1 cellular context compared by ENCODE assay signal in the genomic region with DNA sequence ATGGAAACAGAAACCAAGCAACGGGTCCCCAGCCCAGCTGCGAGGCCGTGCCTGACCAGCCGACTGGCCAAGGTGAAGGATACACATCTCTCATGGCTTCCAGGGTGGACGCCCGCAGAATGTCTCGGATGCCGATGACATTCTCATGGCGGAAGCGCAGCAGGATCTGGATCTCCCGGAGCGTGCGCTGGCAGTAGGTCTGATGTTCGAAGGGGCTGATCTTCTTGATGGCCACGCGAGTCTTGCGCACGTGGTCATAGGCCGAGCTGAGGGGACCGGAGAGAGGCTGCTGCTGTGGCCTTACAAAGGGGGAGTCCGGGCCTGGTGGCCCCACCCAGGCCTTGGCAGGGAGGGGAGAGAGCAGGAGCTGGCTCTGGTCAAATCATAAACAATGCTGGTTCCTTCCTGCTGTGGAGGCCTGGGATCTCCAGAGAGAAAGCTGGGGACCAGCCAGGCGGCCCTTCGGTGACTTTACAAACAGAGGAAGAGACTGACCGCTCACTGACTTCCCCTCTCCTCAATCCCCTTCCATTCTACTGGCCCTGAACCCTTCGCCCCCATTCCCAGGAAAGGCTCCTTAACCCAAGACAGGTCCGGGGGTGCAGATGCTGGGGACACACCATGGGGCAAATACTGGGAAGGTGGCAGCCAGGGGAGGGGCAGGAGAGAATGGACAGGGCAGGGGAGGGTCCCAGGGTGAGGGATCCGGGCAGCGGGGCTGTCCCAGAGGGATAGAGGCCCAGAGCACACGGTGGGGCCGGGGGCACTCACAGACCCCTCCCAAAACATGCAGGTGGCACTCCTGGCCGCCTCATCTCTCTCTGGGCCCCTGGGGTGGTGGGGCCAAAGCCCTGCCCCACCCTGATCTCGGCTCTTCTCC.
A peak's percentile ranks its signal among the peaks of the same experiment; 100 is the strongest.
TF ChIP-seq lines count a peak whose summit lies in the region.

No MANE protein-coding gene starts in this region.

TF ChIP-seq in HepG2, 621 proteins besides CTCF, POLR2A, EP300 and RAD21 (continued from another document and continues in another):
- 0 out of 2 replicates have a peak, but pooled peaks have one; percentile 13 for TF ChIP-seq ZNF160 (CRISPR knock-in tag; IDR thresholded peaks at IDR 0.05)
- no peak for TF ChIP-seq SMYD3 (CRISPR knock-in tag; IDR thresholded peaks at IDR 0.05)
- TF ChIP-seq, protein P1, sequence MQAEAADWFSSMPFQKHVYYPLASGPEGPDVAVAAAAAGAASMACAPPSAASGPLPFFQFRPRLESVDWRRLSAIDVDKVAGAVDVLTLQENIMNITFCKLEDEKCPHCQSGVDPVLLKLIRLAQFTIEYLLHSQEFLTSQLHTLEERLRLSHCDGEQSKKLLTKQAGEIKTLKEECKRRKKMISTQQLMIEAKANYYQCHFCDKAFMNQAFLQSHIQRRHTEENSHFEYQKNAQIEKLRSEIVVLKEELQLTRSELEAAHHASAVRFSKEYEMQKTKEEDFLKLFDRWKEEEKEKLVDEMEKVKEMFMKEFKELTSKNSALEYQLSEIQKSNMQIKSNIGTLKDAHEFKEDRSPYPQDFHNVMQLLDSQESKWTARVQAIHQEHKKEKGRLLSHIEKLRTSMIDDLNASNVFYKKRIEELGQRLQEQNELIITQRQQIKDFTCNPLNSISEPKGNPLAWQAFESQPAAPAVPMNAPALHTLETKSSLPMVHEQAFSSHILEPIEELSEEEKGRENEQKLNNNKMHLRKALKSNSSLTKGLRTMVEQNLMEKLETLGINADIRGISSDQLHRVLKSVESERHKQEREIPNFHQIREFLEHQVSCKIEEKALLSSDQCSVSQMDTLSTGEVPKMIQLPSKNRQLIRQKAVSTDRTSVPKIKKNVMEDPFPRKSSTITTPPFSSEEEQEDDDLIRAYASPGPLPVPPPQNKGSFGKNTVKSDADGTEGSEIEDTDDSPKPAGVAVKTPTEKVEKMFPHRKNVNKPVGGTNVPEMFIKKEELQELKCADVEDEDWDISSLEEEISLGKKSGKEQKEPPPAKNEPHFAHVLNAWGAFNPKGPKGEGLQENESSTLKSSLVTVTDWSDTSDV (CRISPR knock-in tag; IDR thresholded peaks at IDR 0.05) = no peak
- TF ChIP-seq, protein P2, sequence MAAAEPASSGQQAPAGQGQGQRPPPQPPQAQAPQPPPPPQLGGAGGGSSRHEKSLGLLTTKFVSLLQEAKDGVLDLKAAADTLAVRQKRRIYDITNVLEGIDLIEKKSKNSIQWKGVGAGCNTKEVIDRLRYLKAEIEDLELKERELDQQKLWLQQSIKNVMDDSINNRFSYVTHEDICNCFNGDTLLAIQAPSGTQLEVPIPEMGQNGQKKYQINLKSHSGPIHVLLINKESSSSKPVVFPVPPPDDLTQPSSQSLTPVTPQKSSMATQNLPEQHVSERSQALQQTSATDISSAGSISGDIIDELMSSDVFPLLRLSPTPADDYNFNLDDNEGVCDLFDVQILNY (CRISPR knock-in tag; conservative IDR thresholded peaks at IDR 0.05) = no peak
- no peak for TF ChIP-seq AGO1 (IDR thresholded peaks at IDR 0.05; ENCODE audit: low read depth, low read length, poor library complexity, severe bottlenecking)
- TF ChIP-seq, protein P3, sequence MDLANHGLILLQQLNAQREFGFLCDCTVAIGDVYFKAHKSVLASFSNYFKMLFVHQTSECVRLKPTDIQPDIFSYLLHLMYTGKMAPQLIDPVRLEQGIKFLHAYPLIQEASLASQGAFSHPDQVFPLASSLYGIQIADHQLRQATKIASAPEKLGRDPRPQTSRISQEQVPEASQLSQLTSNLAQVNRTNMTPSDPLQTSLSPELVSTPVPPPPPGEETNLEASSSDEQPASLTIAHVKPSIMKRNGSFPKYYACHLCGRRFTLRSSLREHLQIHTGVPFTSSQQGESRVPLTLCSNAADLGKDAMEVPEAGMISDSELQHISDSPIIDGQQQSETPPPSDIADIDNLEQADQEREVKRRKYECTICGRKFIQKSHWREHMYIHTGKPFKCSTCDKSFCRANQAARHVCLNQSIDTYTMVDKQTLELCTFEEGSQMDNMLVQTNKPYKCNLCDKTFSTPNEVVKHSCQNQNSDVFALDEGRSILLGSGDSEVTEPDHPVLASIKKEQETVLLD (CRISPR knock-in tag; IDR thresholded peaks at IDR 0.05; ENCODE audit: low read depth) = no peak
- no peak for TF ChIP-seq MTF2 (CRISPR knock-in tag; IDR thresholded peaks at IDR 0.05; ENCODE audit: borderline replicate concordance)
- TF ChIP-seq, protein P4, sequence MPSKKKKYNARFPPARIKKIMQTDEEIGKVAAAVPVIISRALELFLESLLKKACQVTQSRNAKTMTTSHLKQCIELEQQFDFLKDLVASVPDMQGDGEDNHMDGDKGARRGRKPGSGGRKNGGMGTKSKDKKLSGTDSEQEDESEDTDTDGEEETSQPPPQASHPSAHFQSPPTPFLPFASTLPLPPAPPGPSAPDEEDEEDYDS (CRISPR knock-in tag; IDR thresholded peaks at IDR 0.05) = no peak
- TF ChIP-seq RFXAP (CRISPR knock-in tag; IDR thresholded peaks at IDR 0.05; ENCODE audit: borderline replicate concordance) = no peak
- TF ChIP-seq, protein P5, sequence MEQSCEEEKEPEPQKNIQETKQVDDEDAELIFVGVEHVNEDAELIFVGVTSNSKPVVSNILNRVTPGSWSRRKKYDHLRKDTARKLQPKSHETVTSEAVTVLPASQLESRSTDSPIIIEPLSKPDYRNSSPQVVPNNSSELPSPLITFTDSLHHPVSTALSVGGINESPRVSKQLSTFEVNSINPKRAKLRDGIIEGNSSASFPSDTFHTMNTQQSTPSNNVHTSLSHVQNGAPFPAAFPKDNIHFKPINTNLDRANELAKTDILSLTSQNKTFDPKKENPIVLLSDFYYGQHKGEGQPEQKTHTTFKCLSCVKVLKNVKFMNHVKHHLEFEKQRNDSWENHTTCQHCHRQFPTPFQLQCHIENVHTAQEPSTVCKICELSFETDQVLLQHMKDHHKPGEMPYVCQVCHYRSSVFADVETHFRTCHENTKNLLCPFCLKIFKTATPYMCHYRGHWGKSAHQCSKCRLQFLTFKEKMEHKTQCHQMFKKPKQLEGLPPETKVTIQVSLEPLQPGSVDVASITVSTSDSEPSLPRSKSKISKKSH (CRISPR knock-in tag; IDR thresholded peaks at IDR 0.05; ENCODE audit: borderline replicate concordance) = no peak; the same call in 1 of the 2 replicates
- TF ChIP-seq, protein P6, sequence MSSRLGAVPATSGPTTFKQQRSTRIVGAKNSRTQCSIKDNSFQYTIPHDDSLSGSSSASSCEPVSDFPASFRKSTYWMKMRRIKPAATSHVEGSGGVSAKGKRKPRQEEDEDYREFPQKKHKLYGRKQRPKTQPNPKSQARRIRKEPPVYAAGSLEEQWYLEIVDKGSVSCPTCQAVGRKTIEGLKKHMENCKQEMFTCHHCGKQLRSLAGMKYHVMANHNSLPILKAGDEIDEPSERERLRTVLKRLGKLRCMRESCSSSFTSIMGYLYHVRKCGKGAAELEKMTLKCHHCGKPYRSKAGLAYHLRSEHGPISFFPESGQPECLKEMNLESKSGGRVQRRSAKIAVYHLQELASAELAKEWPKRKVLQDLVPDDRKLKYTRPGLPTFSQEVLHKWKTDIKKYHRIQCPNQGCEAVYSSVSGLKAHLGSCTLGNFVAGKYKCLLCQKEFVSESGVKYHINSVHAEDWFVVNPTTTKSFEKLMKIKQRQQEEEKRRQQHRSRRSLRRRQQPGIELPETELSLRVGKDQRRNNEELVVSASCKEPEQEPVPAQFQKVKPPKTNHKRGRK (CRISPR knock-in tag; IDR thresholded peaks at IDR 0.05) = no peak
- TF ChIP-seq ZNF383 (CRISPR knock-in tag; IDR thresholded peaks at IDR 0.05; ENCODE audit: borderline replicate concordance) = no peak
- TF ChIP-seq ZNF816 (CRISPR knock-in tag; IDR thresholded peaks at IDR 0.05; ENCODE audit: borderline replicate concordance) = no peak
- no peak for TF ChIP-seq ATF7 (IDR thresholded peaks at IDR 0.05)
- TF ChIP-seq ATF7 (CRISPR knock-in tag; IDR thresholded peaks at IDR 0.05) = peak; percentile 55; the same call in 1 of the 2 replicates
- TF ChIP-seq SKI (IDR thresholded peaks at IDR 0.05; ENCODE audit: partially characterized antibody) = no peak
- TF ChIP-seq NFE2 (CRISPR knock-in tag; IDR thresholded peaks at IDR 0.05) = no peak
- TF ChIP-seq ZNF12 (CRISPR knock-in tag; IDR thresholded peaks at IDR 0.05) = no peak
- TF ChIP-seq ZNF326 (CRISPR knock-in tag; IDR thresholded peaks at IDR 0.05; ENCODE audit: borderline replicate concordance) = no peak
- TF ChIP-seq ZNF883 (CRISPR knock-in tag; IDR thresholded peaks at IDR 0.05; ENCODE audit: not compliant biosample characterization) = peak; percentile 8
- no peak for TF ChIP-seq SNRNP70 (IDR thresholded peaks at IDR 0.05; ENCODE audit: low read depth, low read length)
- TF ChIP-seq GLI4 (CRISPR knock-in tag; IDR thresholded peaks at IDR 0.05; ENCODE audit: borderline replicate concordance) = no peak; the same call in 1 of the 2 replicates
- TF ChIP-seq, protein P7, sequence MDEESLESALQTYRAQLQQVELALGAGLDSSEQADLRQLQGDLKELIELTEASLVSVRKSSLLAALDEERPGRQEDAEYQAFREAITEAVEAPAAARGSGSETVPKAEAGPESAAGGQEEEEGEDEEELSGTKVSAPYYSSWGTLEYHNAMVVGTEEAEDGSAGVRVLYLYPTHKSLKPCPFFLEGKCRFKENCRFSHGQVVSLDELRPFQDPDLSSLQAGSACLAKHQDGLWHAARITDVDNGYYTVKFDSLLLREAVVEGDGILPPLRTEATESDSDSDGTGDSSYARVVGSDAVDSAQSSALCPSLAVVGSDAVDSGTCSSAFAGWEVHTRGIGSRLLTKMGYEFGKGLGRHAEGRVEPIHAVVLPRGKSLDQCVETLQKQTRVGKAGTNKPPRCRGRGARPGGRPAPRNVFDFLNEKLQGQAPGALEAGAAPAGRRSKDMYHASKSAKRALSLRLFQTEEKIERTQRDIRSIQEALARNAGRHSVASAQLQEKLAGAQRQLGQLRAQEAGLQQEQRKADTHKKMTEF (CRISPR knock-in tag; IDR thresholded peaks at IDR 0.05) = no peak
- TF ChIP-seq KLF6 (CRISPR knock-in tag; IDR thresholded peaks at IDR 0.05) = no peak
- no peak for TF ChIP-seq ZFP62 (CRISPR knock-in tag; IDR thresholded peaks at IDR 0.05)
- no peak for TF ChIP-seq NR1H2 (CRISPR knock-in tag; IDR thresholded peaks at IDR 0.05; ENCODE audit: borderline replicate concordance, low read depth)
- TF ChIP-seq ZNF777 (CRISPR knock-in tag; IDR thresholded peaks at IDR 0.05) = no peak
- TF ChIP-seq SMAD9 (CRISPR knock-in tag; IDR thresholded peaks at IDR 0.05) = no peak
- TF ChIP-seq, protein P8, sequence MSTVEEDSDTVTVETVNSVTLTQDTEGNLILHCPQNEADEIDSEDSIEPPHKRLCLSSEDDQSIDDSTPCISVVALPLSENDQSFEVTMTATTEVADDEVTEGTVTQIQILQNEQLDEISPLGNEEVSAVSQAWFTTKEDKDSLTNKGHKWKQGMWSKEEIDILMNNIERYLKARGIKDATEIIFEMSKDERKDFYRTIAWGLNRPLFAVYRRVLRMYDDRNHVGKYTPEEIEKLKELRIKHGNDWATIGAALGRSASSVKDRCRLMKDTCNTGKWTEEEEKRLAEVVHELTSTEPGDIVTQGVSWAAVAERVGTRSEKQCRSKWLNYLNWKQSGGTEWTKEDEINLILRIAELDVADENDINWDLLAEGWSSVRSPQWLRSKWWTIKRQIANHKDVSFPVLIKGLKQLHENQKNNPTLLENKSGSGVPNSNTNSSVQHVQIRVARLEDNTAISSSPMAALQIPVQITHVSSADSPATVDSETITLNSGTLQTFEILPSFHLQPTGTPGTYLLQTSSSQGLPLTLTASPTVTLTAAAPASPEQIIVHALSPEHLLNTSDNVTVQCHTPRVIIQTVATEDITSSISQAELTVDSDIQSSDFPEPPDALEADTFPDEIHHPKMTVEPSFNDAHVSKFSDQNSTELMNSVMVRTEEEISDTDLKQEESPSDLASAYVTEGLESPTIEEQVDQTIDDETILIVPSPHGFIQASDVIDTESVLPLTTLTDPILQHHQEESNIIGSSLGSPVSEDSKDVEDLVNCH (CRISPR knock-in tag; IDR thresholded peaks at IDR 0.05) = no peak
- 0 out of 2 replicates have a peak, but pooled peaks have one; percentile 45 for TF ChIP-seq MEIS2 (CRISPR knock-in tag; IDR thresholded peaks at IDR 0.05)
- TF ChIP-seq HDAC1 (CRISPR knock-in tag; IDR thresholded peaks at IDR 0.05) = no peak; the same call in 1 of the 2 replicates
- TF ChIP-seq ZNF562 (CRISPR knock-in tag; IDR thresholded peaks at IDR 0.05; ENCODE audit: borderline replicate concordance) = no peak
- TF ChIP-seq, protein P9, sequence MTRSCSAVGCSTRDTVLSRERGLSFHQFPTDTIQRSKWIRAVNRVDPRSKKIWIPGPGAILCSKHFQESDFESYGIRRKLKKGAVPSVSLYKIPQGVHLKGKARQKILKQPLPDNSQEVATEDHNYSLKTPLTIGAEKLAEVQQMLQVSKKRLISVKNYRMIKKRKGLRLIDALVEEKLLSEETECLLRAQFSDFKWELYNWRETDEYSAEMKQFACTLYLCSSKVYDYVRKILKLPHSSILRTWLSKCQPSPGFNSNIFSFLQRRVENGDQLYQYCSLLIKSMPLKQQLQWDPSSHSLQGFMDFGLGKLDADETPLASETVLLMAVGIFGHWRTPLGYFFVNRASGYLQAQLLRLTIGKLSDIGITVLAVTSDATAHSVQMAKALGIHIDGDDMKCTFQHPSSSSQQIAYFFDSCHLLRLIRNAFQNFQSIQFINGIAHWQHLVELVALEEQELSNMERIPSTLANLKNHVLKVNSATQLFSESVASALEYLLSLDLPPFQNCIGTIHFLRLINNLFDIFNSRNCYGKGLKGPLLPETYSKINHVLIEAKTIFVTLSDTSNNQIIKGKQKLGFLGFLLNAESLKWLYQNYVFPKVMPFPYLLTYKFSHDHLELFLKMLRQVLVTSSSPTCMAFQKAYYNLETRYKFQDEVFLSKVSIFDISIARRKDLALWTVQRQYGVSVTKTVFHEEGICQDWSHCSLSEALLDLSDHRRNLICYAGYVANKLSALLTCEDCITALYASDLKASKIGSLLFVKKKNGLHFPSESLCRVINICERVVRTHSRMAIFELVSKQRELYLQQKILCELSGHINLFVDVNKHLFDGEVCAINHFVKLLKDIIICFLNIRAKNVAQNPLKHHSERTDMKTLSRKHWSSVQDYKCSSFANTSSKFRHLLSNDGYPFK (CRISPR knock-in tag; IDR thresholded peaks at IDR 0.05; ENCODE audit: borderline replicate concordance) = peak; percentile 33; the same call in 1 of the 2 replicates
- TF ChIP-seq DPF2 (CRISPR knock-in tag; IDR thresholded peaks at IDR 0.05; ENCODE audit: borderline replicate concordance, low read depth) = no peak
- no peak for TF ChIP-seq STAG1 (CRISPR knock-in tag; IDR thresholded peaks at IDR 0.05)
- no peak for TF ChIP-seq MAFF (IDR thresholded peaks at IDR 0.05; ENCODE audit: low read depth, low read length)
- no peak for TF ChIP-seq ZFP37 (CRISPR knock-in tag; IDR thresholded peaks at IDR 0.05; ENCODE audit: borderline replicate concordance)
- TF ChIP-seq ZNF468 (CRISPR knock-in tag; IDR thresholded peaks at IDR 0.05) = no peak
- TF ChIP-seq, protein P10, sequence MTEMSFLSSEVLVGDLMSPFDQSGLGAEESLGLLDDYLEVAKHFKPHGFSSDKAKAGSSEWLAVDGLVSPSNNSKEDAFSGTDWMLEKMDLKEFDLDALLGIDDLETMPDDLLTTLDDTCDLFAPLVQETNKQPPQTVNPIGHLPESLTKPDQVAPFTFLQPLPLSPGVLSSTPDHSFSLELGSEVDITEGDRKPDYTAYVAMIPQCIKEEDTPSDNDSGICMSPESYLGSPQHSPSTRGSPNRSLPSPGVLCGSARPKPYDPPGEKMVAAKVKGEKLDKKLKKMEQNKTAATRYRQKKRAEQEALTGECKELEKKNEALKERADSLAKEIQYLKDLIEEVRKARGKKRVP (CRISPR knock-in tag; IDR thresholded peaks at IDR 0.05) = no peak
- TF ChIP-seq JDP2 (CRISPR knock-in tag; IDR thresholded peaks at IDR 0.05; ENCODE audit: borderline replicate concordance) = no peak
- no peak for TF ChIP-seq ARNT (IDR thresholded peaks at IDR 0.05)
- no peak for TF ChIP-seq ZNF775 (CRISPR knock-in tag; IDR thresholded peaks at IDR 0.05; ENCODE audit: borderline replicate concordance)
- no peak for TF ChIP-seq ZNF546 (CRISPR knock-in tag; conservative IDR thresholded peaks at IDR 0.05)
